Comparison of ENCODE assay signal across 13 cellular contexts in the genomic region with DNA sequence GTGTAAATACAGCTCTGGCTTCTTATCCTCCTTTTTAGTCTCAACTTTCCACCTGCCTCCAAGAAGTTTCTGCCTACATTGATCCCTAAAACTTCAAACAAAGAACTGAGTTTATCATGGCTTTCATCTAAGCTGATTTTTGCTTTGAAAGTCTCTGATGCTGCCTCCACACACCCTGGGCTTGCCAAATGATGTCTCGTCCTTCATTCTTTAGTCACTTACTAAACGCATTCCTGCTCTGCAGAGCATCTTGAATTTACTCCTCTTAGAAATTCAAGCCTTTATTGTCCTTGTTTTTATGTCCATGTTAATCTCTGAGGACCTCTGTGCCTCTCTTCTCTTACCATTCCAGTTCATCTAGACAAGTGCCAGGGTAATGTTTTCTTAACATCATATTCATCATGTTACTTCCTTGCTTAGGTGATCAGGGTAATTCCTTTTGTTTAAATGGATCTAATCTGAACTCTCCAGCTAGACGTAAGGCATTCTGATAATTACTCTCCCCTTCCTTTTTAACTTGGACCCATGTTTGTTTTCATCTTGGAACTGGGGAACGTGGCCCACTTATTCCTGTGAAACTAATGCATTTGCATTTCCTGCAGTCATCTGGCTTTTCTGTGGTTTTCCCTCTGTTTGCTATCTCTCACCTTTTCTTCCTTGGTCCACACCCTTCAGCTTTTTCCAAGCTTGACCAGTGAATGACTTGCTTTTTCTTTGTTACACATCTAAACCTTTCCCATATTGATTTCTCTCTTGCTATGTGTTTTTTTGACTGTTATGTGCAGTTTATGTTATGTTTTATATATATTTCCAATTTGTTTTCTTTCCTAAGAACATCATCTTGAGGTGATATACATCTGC. TPM values are rescaled to one million over a fixed set of nuclear protein-coding genes. Genes with fewer than 3 reads are reported as not detected.
A peak's percentile ranks its signal among the peaks of the same experiment; 100 is the strongest.
DNase-seq lines count a peak whose midpoint lies in the region; FAIRE-seq and TF ChIP-seq lines count a peak whose summit lies in the region.
"Had no signal": no experiment of that assay in that cellular context is flagged by ENCODE, and none has a peak within 500 bp of the region (broad histone marks: within the 10 kb centered on the region; RNA-seq: fewer than 3 reads in every experiment).

No MANE protein-coding gene starts in this region.

- H3K9me3 ChIP-seq in astrocyte (ENCODE audit: insufficient read depth, low read depth, low read length) (no peaks in the 10 kb centered on the region), tibial nerve (peaks cover 0 to 7% (median 0%) of the 10 kb centered on the region in 4 donors), prostate gland (no peaks in the 10 kb centered on the region)

- peaks cover 3% of the 10 kb centered on the region for H3K9me3 Mint-ChIP-seq in astrocyte (ENCODE audit: unreplicated experiment)
- H3K9me3 Mint-ChIP-seq: stimulated activated naive CD8-positive, alpha-beta T cell treated with anti-CD3 and anti-CD28 coated beads, Interleukin-15, Interleukin-2, amounts not matched to agents 100 ng/mL and 50 ng/mL, for 24 hours had no signal

- FAIRE-seq in astrocyte (lab: Jason Lieb, UNC) (peak; percentile 58), HTR-8/SVneo (lab: Jason Lieb, UNC) (no peak)

- H3K27ac ChIP-seq in HL-60 (replicated peaks) (peak overlapping the region; percentile 77), astrocyte (ENCODE audit: low read depth, low read length) (no peak overlapping the region), tibial nerve (peak overlapping the region in 3 of 4 donors; percentile 23 to 67 (median 41)), prostate gland (no peak overlapping the region)

- TF ChIP-seq CTCF in HL-60 (IDR thresholded peaks at IDR 0.05; ENCODE audit: insufficient read depth, low read length) (no peak), astrocyte (IDR thresholded peaks at IDR 0.05; ENCODE audit: insufficient read depth, low read depth, low read length) (no peak), tibial nerve (IDR thresholded peaks at IDR 0.05) (no peak), prostate gland (IDR thresholded peaks at IDR 0.05) (no peak)

- H3K27me3 Mint-ChIP-seq in astrocyte (ENCODE audit: low read depth, unreplicated experiment): no peaks in the 10 kb centered on the region
- H3K27me3 Mint-ChIP-seq: stimulated activated naive CD8-positive, alpha-beta T cell treated with anti-CD3 and anti-CD28 coated beads, Interleukin-15, Interleukin-2, amounts not matched to agents 100 ng/mL and 50 ng/mL, for 24 hours had no signal

- TF ChIP-seq POLR2A in tibial nerve (IDR thresholded peaks at IDR 0.05) (no peak), prostate gland (IDR thresholded peaks at IDR 0.05) (no peak)

- DNase-seq in HL-60 (ENCODE audit: low read depth in 1 of 2, low spot score in 1 of 2) (no peak), astrocyte (ENCODE audit: low read depth) (no peak), islet precursor cell (peak; percentile 68), tibial nerve (ENCODE audit: low spot score in 2 of 2) (no peak), foreskin melanocyte (no peak), HTR-8/SVneo (ENCODE audit: insufficient read length, low spot score) (no peak), prostate gland (ENCODE audit: low spot score) (no peak)
- DNase-seq: activated CD4-positive, alpha-beta T cell treated with anti-CD3 and anti-CD28 coated beads, Interleukin-2, amount 50 U/mL, for 4 hours; erythroblast; NCI-H1105; NCI-H526 treated with DMSO at 0.1 percent for 48 hours; RPMI8226 had no signal

- H2AFZ ChIP-seq in astrocyte (ENCODE audit: low read depth, low read length): no peak overlapping the region

- H3K27ac Mint-ChIP-seq in astrocyte (ENCODE audit: unreplicated experiment): peak overlapping the region; percentile 86
- H3K27ac Mint-ChIP-seq: stimulated activated naive CD8-positive, alpha-beta T cell treated with anti-CD3 and anti-CD28 coated beads, Interleukin-15, Interleukin-2, amounts not matched to agents 100 ng/mL and 50 ng/mL, for 24 hours had no signal

- no peak for TF ChIP-seq EP300 in tibial nerve (IDR thresholded peaks at IDR 0.05)

- H3K27me3 ChIP-seq in HL-60 (ENCODE audit: insufficient read depth, poor library complexity, severe bottlenecking): no peaks in the 10 kb centered on the region
- H3K27me3 ChIP-seq in astrocyte (ENCODE audit: insufficient read depth, low read length): no peaks in the 10 kb centered on the region
- H3K27me3 ChIP-seq in tibial nerve: no peaks in the 10 kb centered on the region
- no peaks in the 10 kb centered on the region for H3K27me3 ChIP-seq in prostate gland (replicated peaks; ENCODE audit: insufficient read depth)

- no peaks in the 10 kb centered on the region for H3K79me2 ChIP-seq in astrocyte (ENCODE audit: insufficient read depth, low read length)

- H3K36me3 Mint-ChIP-seq in astrocyte (ENCODE audit: low read depth, unreplicated experiment): peaks cover 2% of the 10 kb centered on the region

- H3K36me3 ChIP-seq in astrocyte (ENCODE audit: insufficient read depth, low read length) (no peaks in the 10 kb centered on the region), tibial nerve (no peaks in the 10 kb centered on the region), prostate gland (no peaks in the 10 kb centered on the region)

- H3K4me3 ChIP-seq in HL-60 (replicated peaks; ENCODE audit: insufficient read depth, low read length): no peak overlapping the region
- H3K4me3 ChIP-seq in astrocyte (ENCODE audit: insufficient read depth, low read depth, low read length): no peak overlapping the region
- no peak overlapping the region for H3K4me3 ChIP-seq in tibial nerve
- no peak overlapping the region for H3K4me3 ChIP-seq in prostate gland

- WGBS in tibial nerve, 2 donors: 38 to 53% methylated on average over 4 of the region's 4 CpGs
- 20% methylated on average over 4 of the region's 4 CpGs for WGBS in prostate gland

- intact Hi-C loops in prostate gland (cut with DNase I): loop anchor here (5.0 to 10.0 kb wide), 2 partner anchors 84 to 1077 kb away; no protein-coding TSS in a partner anchor

- H4K20me1 ChIP-seq in astrocyte (ENCODE audit: insufficient read depth, low read length): no peaks in the 10 kb centered on the region

- H3K4me1 ChIP-seq in astrocyte (ENCODE audit: insufficient read depth, low read length) (peaks cover 8% of the 10 kb centered on the region), tibial nerve (peaks cover 0 to 50% (median 7%) of the 10 kb centered on the region in 4 donors), prostate gland (replicated peaks) (no peaks in the 10 kb centered on the region)

- H3K4me1 Mint-ChIP-seq in astrocyte (ENCODE audit: low read depth, unreplicated experiment): peaks cover 45% of the 10 kb centered on the region

- H3K4me2 ChIP-seq in astrocyte (ENCODE audit: low read length): peak overlapping the region; percentile 0

- no peak overlapping the region for H3K9ac ChIP-seq in astrocyte (ENCODE audit: low read length)

- no peak overlapping the region for H3K4me3 Mint-ChIP-seq in astrocyte (ENCODE audit: unreplicated experiment)
- H3K4me3 Mint-ChIP-seq: stimulated activated naive CD8-positive, alpha-beta T cell treated with anti-CD3 and anti-CD28 coated beads, Interleukin-15, Interleukin-2, amounts not matched to agents 100 ng/mL and 50 ng/mL, for 24 hours had no signal

RNA-seq across cellular contexts. Expression of a gene that starts 33.1 kb away (rescaled TPM):
- total RNA-seq in astrocyte (4.7 and 5.3 TPM in 2 replicates), tibial nerve (1 to 10 TPM; 3.3 to 5.7 (median 3.5) TPM), prostate gland (1 to 10 TPM; 7.0 to 8.2 TPM)

RNA-seq across cellular contexts. Expression of a gene that starts 34.2 kb away (rescaled TPM):
- total RNA-seq in astrocyte (13.4 and 14.2 TPM in 2 replicates), tibial nerve (10 to 100 TPM; 12.9 to 16.6 (median 16.0) TPM), prostate gland (10 to 100 TPM; 14.6 to 19.0 TPM)

Comparison
In these comparisons a context has a peak if more than half of its experiments do, and no peak if none do; other contexts are left out.
1. H3K27ac ChIP-seq: peak in HL-60 (single experiment) and tibial nerve (3 of 4); none in astrocyte (single experiment) and prostate gland (0 of 2).